ENCODE assay signal across 1 cellular context in the genomic region with DNA sequence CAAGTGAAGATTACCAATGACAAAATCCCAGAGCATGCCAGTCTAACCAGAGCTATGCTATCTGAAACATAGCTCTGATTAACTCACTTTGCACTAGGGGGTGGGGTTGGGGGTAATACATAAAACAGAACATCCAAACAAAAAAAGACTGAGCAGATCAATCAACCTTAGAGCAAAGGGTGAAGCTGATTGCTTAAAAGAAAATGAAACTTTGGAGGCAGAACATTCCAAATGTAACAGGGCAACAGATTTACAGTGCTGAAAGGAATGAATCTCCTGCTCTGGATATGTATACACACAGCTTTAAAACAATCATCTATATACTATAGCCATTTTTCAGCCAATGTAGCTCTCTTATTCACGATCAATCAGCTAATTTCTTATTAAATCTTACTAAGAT.
TF ChIP-seq lines count a peak whose summit lies in the region.

No MANE protein-coding gene starts in this region.

TF ChIP-seq in GM12878, 131 proteins besides CTCF, POLR2A, EP300 and RAD21 (continued from another document):
- TF ChIP-seq, protein P1, sequence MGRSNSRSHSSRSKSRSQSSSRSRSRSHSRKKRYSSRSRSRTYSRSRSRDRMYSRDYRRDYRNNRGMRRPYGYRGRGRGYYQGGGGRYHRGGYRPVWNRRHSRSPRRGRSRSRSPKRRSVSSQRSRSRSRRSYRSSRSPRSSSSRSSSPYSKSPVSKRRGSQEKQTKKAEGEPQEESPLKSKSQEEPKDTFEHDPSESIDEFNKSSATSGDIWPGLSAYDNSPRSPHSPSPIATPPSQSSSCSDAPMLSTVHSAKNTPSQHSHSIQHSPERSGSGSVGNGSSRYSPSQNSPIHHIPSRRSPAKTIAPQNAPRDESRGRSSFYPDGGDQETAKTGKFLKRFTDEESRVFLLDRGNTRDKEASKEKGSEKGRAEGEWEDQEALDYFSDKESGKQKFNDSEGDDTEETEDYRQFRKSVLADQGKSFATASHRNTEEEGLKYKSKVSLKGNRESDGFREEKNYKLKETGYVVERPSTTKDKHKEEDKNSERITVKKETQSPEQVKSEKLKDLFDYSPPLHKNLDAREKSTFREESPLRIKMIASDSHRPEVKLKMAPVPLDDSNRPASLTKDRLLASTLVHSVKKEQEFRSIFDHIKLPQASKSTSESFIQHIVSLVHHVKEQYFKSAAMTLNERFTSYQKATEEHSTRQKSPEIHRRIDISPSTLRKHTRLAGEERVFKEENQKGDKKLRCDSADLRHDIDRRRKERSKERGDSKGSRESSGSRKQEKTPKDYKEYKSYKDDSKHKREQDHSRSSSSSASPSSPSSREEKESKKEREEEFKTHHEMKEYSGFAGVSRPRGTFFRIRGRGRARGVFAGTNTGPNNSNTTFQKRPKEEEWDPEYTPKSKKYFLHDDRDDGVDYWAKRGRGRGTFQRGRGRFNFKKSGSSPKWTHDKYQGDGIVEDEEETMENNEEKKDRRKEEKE (IDR thresholded peaks at IDR 0.05): no peak
- no peak for TF ChIP-seq BACH1 (IDR thresholded peaks at IDR 0.05; ENCODE audit: borderline replicate concordance)
TF ChIP-seq in GM12878: peak in this region for 0.
